Comparison of ENCODE assay signal across 8 cellular contexts in genomic region chr7:87564290-87564963, GRCh38. TPM values are rescaled to one million over a fixed set of nuclear protein-coding genes. Genes with fewer than 3 reads are reported as not detected.
A peak's percentile ranks its signal among the peaks of the same experiment; 100 is the strongest.
DNase-seq lines count a peak whose midpoint lies in the region; ATAC-seq, FAIRE-seq and TF ChIP-seq lines count a peak whose summit lies in the region.

No MANE protein-coding gene starts in this region.

- POLR2A ChIA-PET in RWPE1 (lab: Yijun Ruan, JAX; ENCODE audit: low non-redundant PET) = no interaction called here
- POLR2A ChIA-PET in endothelial cell of umbilical vein (lab: Charles Lee) = no interaction called here

- no peak overlapping the region for H2AFZ ChIP-seq in endothelial cell of umbilical vein (ENCODE audit: low read depth, low read length)

- H3K27ac ChIP-seq in RWPE1 = no peak overlapping the region
- H3K27ac ChIP-seq in endothelial cell of umbilical vein (ENCODE audit: insufficient read depth, low read depth, low read length) = no peak overlapping the region
- no peak overlapping the region for H3K27ac ChIP-seq in effector memory CD4-positive, alpha-beta T cell (ENCODE audit: insufficient read depth, low read length, poor library complexity, severe bottlenecking)

- no peaks in the 10 kb centered on the region for H3K4me1 ChIP-seq in endothelial cell of umbilical vein (ENCODE audit: control insufficient read depth, extremely low read depth, insufficient read depth, low read length)
- H3K4me1 ChIP-seq in effector memory CD4-positive, alpha-beta T cell (ENCODE audit: control insufficient read depth, insufficient read depth, low read length, poor library complexity, severe bottlenecking) = no peaks in the 10 kb centered on the region

- no peaks in the 10 kb centered on the region for H4K20me1 ChIP-seq in endothelial cell of umbilical vein (replicated peaks; ENCODE audit: control insufficient read depth, extremely low read depth, insufficient read depth, low read length)

- TF ChIP-seq CTCF in RWPE1 (conservative IDR thresholded peaks at IDR 0.05; ENCODE audit: low read depth) (peak; percentile 43), endothelial cell of umbilical vein (IDR thresholded peaks at IDR 0.05; ENCODE audit: extremely low read depth in 1 of 2, insufficient read depth in 1 of 2, low read depth in 1 of 2, low read length in 2 of 2) (peak; percentile 15 to 44)

- no TSS peak for BruUV-seq in endothelial cell of umbilical vein (replicated peaks; lab: Mats Ljungman, UMichigan)

- H3K36me3 ChIP-seq in endothelial cell of umbilical vein (ENCODE audit: control insufficient read depth in 2 of 2, extremely low read depth in 1 of 2, insufficient read depth in 2 of 2, low read length in 2 of 2) = no peaks in the 10 kb centered on the region
- H3K36me3 ChIP-seq in effector memory CD4-positive, alpha-beta T cell (ENCODE audit: control insufficient read depth, insufficient read depth, low read length) = no peaks in the 10 kb centered on the region

- no peaks in the 10 kb centered on the region for H3K27me3 ChIP-seq in endothelial cell of umbilical vein (ENCODE audit: control insufficient read depth in 2 of 2, insufficient read depth in 2 of 2, low read length in 2 of 2)
- peaks cover 3% of the 10 kb centered on the region for H3K27me3 ChIP-seq in effector memory CD4-positive, alpha-beta T cell (replicated peaks; ENCODE audit: control insufficient read depth, insufficient read depth, low read length, poor library complexity, severe bottlenecking)

- H3K9ac ChIP-seq in endothelial cell of umbilical vein (replicated peaks; ENCODE audit: extremely low read depth, insufficient read depth, low read length) = no peak overlapping the region

- FAIRE-seq in endothelial cell of umbilical vein (lab: Jason Lieb, UNC) = no peak

- no peak overlapping the region for H3K4me2 ChIP-seq in endothelial cell of umbilical vein (ENCODE audit: insufficient read depth, low read length)

- ATAC-seq in GM18907 (IDR thresholded peaks at IDR 0.05; ENCODE audit: unreplicated experiment) (peak; percentile 98), HG03097 (IDR thresholded peaks at IDR 0.05; ENCODE audit: low FRiP score, unreplicated experiment) (peak; percentile 98)

- CTCF ChIA-PET in RWPE1 (lab: Yijun Ruan, JAX) (interaction anchor here (0.6 to 0.7 kb wide), 3 partner anchors 83 to 863 kb away, joined by 3 to 4 read pairs (median 3); no protein-coding TSS in a partner anchor), endothelial cell of umbilical vein (lab: Charles Lee) (interaction anchor here (1.6 kb wide), 1 partner anchor 233 kb away, joined by 4 read pairs; no protein-coding TSS in a partner anchor)

- H3K9me3 ChIP-seq in endothelial cell of umbilical vein (replicated peaks; ENCODE audit: control insufficient read depth, insufficient read depth, low read length) = no peaks in the 10 kb centered on the region
- no peaks in the 10 kb centered on the region for H3K9me3 ChIP-seq in effector memory CD4-positive, alpha-beta T cell (ENCODE audit: control insufficient read depth, low read length)

- DNase-seq in D341Med (ENCODE audit: low spot score) (peak; percentile 55), RWPE1 (ENCODE audit: low spot score) (peak; percentile 17), endothelial cell of umbilical vein (ENCODE audit: low read depth, low spot score) (peak; percentile 7), pons (ENCODE audit: low spot score) (peak; percentile 3), DMS153 treated with DMSO at 0.1 percent for 48 hours (lab: John Stamatoyannopoulos, UW; ENCODE audit: unreplicated experiment) (no peak)
- no peak for DNase-seq in effector memory CD4-positive, alpha-beta T cell

- no peak overlapping the region for H3K4me3 ChIP-seq in endothelial cell of umbilical vein (replicated peaks in 1 of 3; ENCODE audit: insufficient read depth in 1 of 3, low read depth in 1 of 3, low read length in 3 of 3)
- H3K4me3 ChIP-seq in effector memory CD4-positive, alpha-beta T cell (ENCODE audit: insufficient read depth, low read depth, low read length, poor library complexity, severe bottlenecking) = no peak overlapping the region

- H3K79me2 ChIP-seq in endothelial cell of umbilical vein (ENCODE audit: control insufficient read depth, insufficient read depth, low read length) = no peaks in the 10 kb centered on the region

- dilution Hi-C loops in endothelial cell of umbilical vein (cut with MboI; ENCODE audit: extremely low pct_ligation_motif_present, low sequenced_read_pairs) = no loop called here

- no peaks in the 10 kb centered on the region for H3K9me1 ChIP-seq in endothelial cell of umbilical vein (replicated peaks; ENCODE audit: control insufficient read depth, extremely low read depth, insufficient read depth, low read length)

- intact Hi-C loops in endothelial cell of umbilical vein (cut with micrococcal nuclease) = no loop called here

- no peak for TF ChIP-seq POLR2A in endothelial cell of umbilical vein (IDR thresholded peaks at IDR 0.05; ENCODE audit: low read depth, low read length)

TF ChIP-seq in endothelial cell of umbilical vein, 7 proteins besides CTCF, POLR2A, EP300 and RAD21:
- no peak for TF ChIP-seq MYC (IDR thresholded peaks at IDR 0.05; ENCODE audit: low read depth, low read length)
- no peak for TF ChIP-seq FOS (IDR thresholded peaks at IDR 0.05; ENCODE audit: borderline replicate concordance, insufficient read depth, low read length)
- TF ChIP-seq EZH2 (IDR thresholded peaks at IDR 0.05; ENCODE audit: borderline replicate concordance, low read depth, low read length, severe bottlenecking) = no peak
- TF ChIP-seq JUN (IDR thresholded peaks at IDR 0.05; ENCODE audit: borderline replicate concordance, insufficient read depth, insufficient read length, low read depth) = no peak
- no peak for TF ChIP-seq MAX (IDR thresholded peaks at IDR 0.05; ENCODE audit: insufficient read depth, insufficient read length)
- TF ChIP-seq POLR2AphosphoS5 (IDR thresholded peaks at IDR 0.05; ENCODE audit: insufficient read depth, low read depth, low read length) = no peak
- TF ChIP-seq GATA2 (IDR thresholded peaks at IDR 0.05; ENCODE audit: insufficient read depth, insufficient read length, low read depth, low read length) = no peak

RNA-seq across cellular contexts. Expression of gene ABCB1, which starts 36.3 kb away (rescaled TPM):
- total RNA-seq in endothelial cell of umbilical vein = 7.1 and 13.4 TPM in 2 replicates
- polyA plus RNA-seq in endothelial cell of umbilical vein = 5.1 and 7.5 TPM in 2 replicates
- 7.1 and 7.7 TPM in 2 replicates for polyA plus RNA-seq in endothelial cell of umbilical vein (2011; cell fraction: cytosol; rRNA removed)
- polyA plus RNA-seq in endothelial cell of umbilical vein (2011; cell fraction: nucleus; rRNA removed) = 30.6 and 31.2 TPM in 2 replicates
- polyA plus RNA-seq in endothelial cell of umbilical vein (2012) = 2.7 and 4.1 TPM in 2 replicates
- 16.4 and 22.8 TPM in 2 replicates for polyA minus RNA-seq in endothelial cell of umbilical vein
- not detected for polyA minus RNA-seq in endothelial cell of umbilical vein (2011; cell fraction: cytosol; rRNA and poly(A)+ RNA removed)
- 10.5 and 13.0 TPM in 2 replicates for polyA minus RNA-seq in endothelial cell of umbilical vein (2011; cell fraction: nucleus; rRNA and poly(A)+ RNA removed)

Comparison
In these comparisons a context has a peak if more than half of its experiments do, and no peak if none do; other contexts are left out.
1. DNase-seq: peak in D341Med (single experiment), RWPE1 (single experiment), endothelial cell of umbilical vein (single experiment) and pons (single experiment); none in effector memory CD4-positive, alpha-beta T cell (0 of 3) and DMS153 treated with DMSO at 0.1 percent for 48 hours (single experiment).